10 cellular contexts compared by ENCODE assay signal in the genomic region with DNA sequence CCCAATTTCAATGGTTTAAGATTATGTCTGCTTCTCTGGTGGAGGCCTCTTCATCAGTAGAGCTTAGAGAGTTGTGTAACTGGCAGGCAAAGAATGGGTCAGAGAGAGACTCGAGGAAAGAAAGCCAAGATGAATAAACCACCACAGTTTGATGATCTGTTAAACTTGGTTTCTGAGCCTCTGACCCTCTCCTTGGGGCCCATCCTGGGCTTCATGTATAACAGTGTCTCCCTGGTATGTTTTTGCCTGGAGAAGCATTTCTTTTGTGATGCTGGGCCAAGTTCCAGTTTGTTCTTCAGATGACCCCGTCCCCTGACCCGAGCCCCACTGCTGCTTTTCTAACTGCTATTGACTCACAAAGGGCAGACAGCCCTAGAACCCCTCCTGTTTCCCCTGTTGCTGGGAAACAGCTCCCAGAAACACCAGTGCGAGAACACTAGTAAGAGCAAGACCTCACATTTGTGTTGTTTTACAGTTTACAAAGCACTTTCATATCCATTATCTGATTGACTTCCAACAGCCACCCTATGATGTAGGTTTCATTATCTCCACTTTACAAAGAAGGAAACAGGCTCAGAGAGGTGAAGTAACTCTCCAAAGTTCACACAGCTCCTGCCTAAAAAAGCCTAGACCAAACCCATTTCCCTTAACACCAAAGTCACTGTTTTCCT. TPM values are rescaled to one million over a fixed set of nuclear protein-coding genes. Genes with fewer than 3 reads are reported as not detected.
DNase-seq lines count a peak whose midpoint lies in the region; ATAC-seq, FAIRE-seq and TF ChIP-seq lines count a peak whose summit lies in the region.
"Had no signal": no experiment of that assay in that cellular context is flagged by ENCODE, and none has a peak within 500 bp of the region (broad histone marks: within the 10 kb centered on the region; RNA-seq: fewer than 3 reads in every experiment).

No MANE protein-coding gene starts in this region.

- peak overlapping the region; percentile 93 to 100 (median 97) for H3K27ac Mint-ChIP-seq in naive thymus-derived CD4-positive, alpha-beta T cell

- H3K9me3 Mint-ChIP-seq in naive thymus-derived CD4-positive, alpha-beta T cell = peaks cover 0 to 3% (median 0%) of the 10 kb centered on the region in 11 donors

- no peak for TF ChIP-seq EP300 in K562 (IDR thresholded peaks at IDR 0.05; ENCODE audit: low read length)

- peaks cover 67 to 94% (median 87%) of the 10 kb centered on the region in 7 donors for H3K4me1 Mint-ChIP-seq in naive thymus-derived CD4-positive, alpha-beta T cell

- H3K4me3 ChIP-seq in K562 (no peak overlapping the region), vagina (no peak overlapping the region)
- peak overlapping the region; percentile 17 for H3K4me3 ChIP-seq in naive thymus-derived CD4-positive, alpha-beta T cell (ENCODE audit: low read length)

- 48% methylated on average over 4 of the region's 4 CpGs for WGBS in K562 (ENCODE audit: insufficient coverage, low coverage, missing lambda C conversion rate)

- peak overlapping the region; percentile 5; the same call in 1 of the 2 replicates for H3K4me2 ChIP-seq in K562 (ENCODE audit: insufficient read depth, low read length)

- no peak for TF ChIP-seq RAD21 in K562 (CRISPR knock-in tag; conservative IDR thresholded peaks at IDR 0.05 in 1 of 2, IDR thresholded peaks at IDR 0.05 in 1 of 2)

- FAIRE-seq in K562 (lab: Jason Lieb, UNC) = peak; percentile 29
- FAIRE-seq: colon had no signal

- H4K20me1 ChIP-seq in K562 (replicated peaks; ENCODE audit: control insufficient read depth, insufficient read depth, low read length) = no peaks in the 10 kb centered on the region

- TF ChIP-seq POLR2A in K562 (conservative IDR thresholded peaks at IDR 0.05) = no peak
- TF ChIP-seq POLR2A in vagina (IDR thresholded peaks at IDR 0.05) = no peak

- ATAC-seq in left cardiac atrium (peak; percentile 27 to 50), K562 (peak; percentile 7), SK-N-SH treated with all-trans-retinoic acid at 6 μM for 48 hours (no peak)
- peak; percentile 64 for ATAC-seq in naive thymus-derived CD4-positive, alpha-beta T cell

- no TSS peak for BruUV-seq in K562 (replicated peaks; lab: Mats Ljungman, UMichigan)

- peaks cover 26 to 95% (median 76%) of the 10 kb centered on the region in 5 donors for H3K36me3 Mint-ChIP-seq in naive thymus-derived CD4-positive, alpha-beta T cell

- CTCF ChIA-PET in K562 (lab: Yijun Ruan, JAX; ENCODE audit: low intra/inter-chr PET ratio) = no interaction called here
- CTCF ChIA-PET in naive thymus-derived CD4-positive, alpha-beta T cell (lab: Charles Lee) = interaction anchor here (0.9 to 5.5 kb wide), 9 partner anchors 10 to 243 kb away, joined by 3 to 51 read pairs (median 4); a partner anchor contains a TSS

- H3K9me3 ChIP-seq in K562 (replicated peaks; ENCODE audit: control insufficient read depth, insufficient read depth, low read depth, low read length) (no peaks in the 10 kb centered on the region), vagina (no peaks in the 10 kb centered on the region)
- H3K9me3 ChIP-seq in naive thymus-derived CD4-positive, alpha-beta T cell (ENCODE audit: control insufficient read depth in 2 of 3, low read length in 3 of 3) = no peaks in the 10 kb centered on the region

- no peaks in the 10 kb centered on the region for H3K36me3 ChIP-seq in K562 (ENCODE audit: control insufficient read depth, insufficient read depth, low read length)
- H3K36me3 ChIP-seq in naive thymus-derived CD4-positive, alpha-beta T cell (ENCODE audit: control insufficient read depth in 2 of 3, insufficient read depth in 3 of 3, low read length in 3 of 3) = peaks cover 47 to 63% (median 58%) of the 10 kb centered on the region in 3 experiments
- H3K36me3 ChIP-seq in vagina = no peaks in the 10 kb centered on the region

- H3K9me1 ChIP-seq in K562 (ENCODE audit: control insufficient read depth, insufficient read depth, low read length) = no peaks in the 10 kb centered on the region

- POLR2A ChIA-PET in K562 (lab: Yijun Ruan, JAX) = interaction anchor here (0.5 to 1.2 kb wide), 3 partner anchors 9 to 1587 kb away, joined by 3 to 6 read pairs (median 4); a partner anchor contains a TSS
- POLR2A ChIA-PET in naive thymus-derived CD4-positive, alpha-beta T cell (lab: Charles Lee) = interaction anchor here (0.6 to 13.4 kb wide), 15 partner anchors 9 to 238 kb away, joined by 3 to 367 read pairs (median 5); a partner anchor contains a TSS

- peaks cover 21 to 29% of the 10 kb centered on the region in 2 experiments for H3K4me1 ChIP-seq in K562 (replicated peaks in 1 of 2; ENCODE audit: control insufficient read depth in 2 of 2, insufficient read depth in 2 of 2, low read length in 2 of 2)
- peaks cover 88 to 93% of the 10 kb centered on the region in 2 donors for H3K4me1 ChIP-seq in naive thymus-derived CD4-positive, alpha-beta T cell (ENCODE audit: control insufficient read depth in 2 of 2, insufficient read depth in 2 of 2, low read length in 2 of 2)
- peaks cover 22% of the 10 kb centered on the region for H3K4me1 ChIP-seq in vagina

- peak overlapping the region; percentile 79 to 99 (median 85) for H3K4me3 Mint-ChIP-seq in naive thymus-derived CD4-positive, alpha-beta T cell

- in situ Hi-C loops in K562 (cut with MboI) = no loop called here

- intact Hi-C loops in left cardiac atrium (cut with DNase I) = no loop called here
- intact Hi-C loops in cardiac septum (cut with DNase I) = no loop called here
- intact Hi-C loops in K562 (cut with micrococcal nuclease) = loop anchor here (5.0 kb wide), 1 partner anchor 119 kb away; no protein-coding TSS in a partner anchor
- intact Hi-C loops in naive thymus-derived CD4-positive, alpha-beta T cell (cut with micrococcal nuclease) = loop anchor here (1.0 to 10.0 kb wide), 6 partner anchors 25 to 898 kb away; a partner anchor contains a TSS
- intact Hi-C loops in vagina (cut with DNase I) = no loop called here

- TF ChIP-seq CTCF in K562 (IDR thresholded peaks at IDR 0.05 in 2 of 3, conservative IDR thresholded peaks at IDR 0.05 in 1 of 3; ENCODE audit: insufficient read depth in 2 of 3, low read depth in 1 of 3, low read length in 3 of 3) (no peak), vagina (IDR thresholded peaks at IDR 0.05) (no peak)

- H3K79me2 ChIP-seq in K562 (ENCODE audit: control insufficient read depth, insufficient read depth, low read length) = no peaks in the 10 kb centered on the region

- H3K27ac ChIP-seq in K562 (ENCODE audit: extremely low read depth, low read depth, low read length) = peak overlapping the region; percentile 14; the same call in 1 of the 3 replicates
- peak overlapping the region; percentile 89 for H3K27ac ChIP-seq in naive thymus-derived CD4-positive, alpha-beta T cell (ENCODE audit: low read depth, low read length)
- peak overlapping the region; percentile 29 for H3K27ac ChIP-seq in vagina

- H3K27me3 Mint-ChIP-seq in naive thymus-derived CD4-positive, alpha-beta T cell = no peaks in the 10 kb centered on the region

- H2AFZ ChIP-seq in K562 (ENCODE audit: low read depth, low read length) = peak overlapping the region; percentile 70

- H3K27me3 ChIP-seq in K562 (ENCODE audit: control insufficient read depth in 2 of 2, insufficient read depth in 2 of 2, low read length in 2 of 2) (no peaks in the 10 kb centered on the region), vagina (no peaks in the 10 kb centered on the region)
- no peaks in the 10 kb centered on the region for H3K27me3 ChIP-seq in naive thymus-derived CD4-positive, alpha-beta T cell (ENCODE audit: control insufficient read depth in 2 of 2, insufficient read depth in 2 of 2, low read length in 2 of 2)

- H3K9ac ChIP-seq in K562 (ENCODE audit: insufficient read depth in 1 of 2, low read depth in 2 of 2, low read length in 2 of 2) = peak overlapping the region; percentile 14 to 45; a peak in 2 of 4 replicates

- no peak for DNase-seq in left cardiac atrium
- DNase-seq in cardiac septum (ENCODE audit: low spot score) = no peak
- peak in 2 of 4 experiments; percentile 27 for DNase-seq in K562 (ENCODE audit: extremely low read depth in 1 of 4, low spot score in 3 of 4)
- DNase-seq in naive thymus-derived CD4-positive, alpha-beta T cell = peak in 8 of 9 donors; percentile 45 to 72 (median 58)
- no peak for DNase-seq in vagina (ENCODE audit: extremely low spot score in 2 of 2)
- no peak for DNase-seq in KG1 (lab: John Stamatoyannopoulos, UW)
- DNase-seq in GM19238 (ENCODE audit: insufficient read length, low spot score) = no peak

TF ChIP-seq in K562, 482 proteins besides CTCF, POLR2A, EP300 and RAD21 (continues in another document):
- TF ChIP-seq GABPA (tag; conservative IDR thresholded peaks at IDR 0.05; ENCODE audit: low read depth) (peak; percentile 9; the same call in 1 of the 2 replicates), BCOR (IDR thresholded peaks at IDR 0.05) (peak; percentile 97)

TF ChIP-seq in SK-N-SH treated with all-trans-retinoic acid at 6 μM for 48 hours, 23 proteins besides CTCF, POLR2A, EP300 and RAD21 (continues in another document):
- TF ChIP-seq CSDC2 (CRISPR knock-in tag; IDR thresholded peaks at IDR 0.05) = no peak
- TF ChIP-seq SNAI2 (CRISPR knock-in tag; IDR thresholded peaks at IDR 0.05) = no peak
- no peak for TF ChIP-seq ZC3H10 (CRISPR knock-in tag; IDR thresholded peaks at IDR 0.05)

RNA-seq across cellular contexts. Expression of a gene that starts 9.0 kb away (rescaled TPM):
- total RNA-seq in left cardiac atrium (1 to 10 TPM; 1.4 to 3.5 TPM), cardiac septum (0.75 TPM), K562 (2014; rRNA removed) (not detected in 2 replicates), K562 (2014; rRNA removed; fragmentation: Illumina TruSeq; extraction: Trizol) (not detected in 2 replicates), K562 (2015; rRNA removed; fragmentation: Illumina TruSeq; extraction: Trizol) (not detected in 2 replicates), K562 (2021) (0.16 and 0.29 TPM in 2 replicates), vagina (8.3 TPM)
- total RNA-seq in K562 (2011; cell fraction: chromatin; rRNA removed; ENCODE audit: low replicate concordance) = not detected in 2 replicates
- not detected in 2 replicates for total RNA-seq in K562 (2011; cell fraction: nucleolus; rRNA removed)
- not detected in 2 replicates for total RNA-seq in K562 (2011; cell fraction: nucleoplasm; rRNA removed)
- polyA plus RNA-seq in K562 (2011; rRNA removed) (not detected in 2 replicates), K562 (2014; fragmentation: Illumina TruSeq; extraction: Trizol) (0.07 TPM in 1 of 2 replicates, not detected in the other), K562 (2014; fragmentation: Nextera tagmentation; extraction: Ambion mirVana) (not detected), K562 (2014; rRNA removed) (not detected in 2 replicates)
- polyA plus RNA-seq in K562 (2011; cell fraction: cytosol; rRNA removed) = not detected in 2 replicates
- polyA plus RNA-seq in K562 (2011; cell fraction: nucleus; rRNA removed) = not detected in 2 replicates
- 0.06 TPM in 1 of 2 replicates, not detected in the other for polyA plus RNA-seq in K562 (2012)
- polyA minus RNA-seq in K562 (2011; rRNA and poly(A)+ RNA removed) = not detected in 2 replicates
- polyA minus RNA-seq in K562 (2011; cell fraction: cytosol; rRNA and poly(A)+ RNA removed) = not detected in 2 replicates
- polyA minus RNA-seq in K562 (2011; cell fraction: nucleus; rRNA and poly(A)+ RNA removed) = not detected in 2 replicates
- 100 to 1,000 TPM; 105 to 307 (median 174) TPM for total RNA-seq in naive thymus-derived CD4-positive, alpha-beta T cell
- polyA plus RNA-seq in naive thymus-derived CD4-positive, alpha-beta T cell = 100 to 1,000 TPM; 195 to 217 TPM
- total RNA-seq: M059J had no signal

Comparison
In these comparisons a context has a peak if more than half of its experiments do, and no peak if none do; other contexts are left out.
1. DNase-seq: peak in naive thymus-derived CD4-positive, alpha-beta T cell (8 of 9); none in left cardiac atrium (single experiment), cardiac septum (single experiment), vagina (0 of 2), KG1 (single experiment) and GM19238 (single experiment).
2. H3K27ac ChIP-seq: peak in every context shown above with its lines; median percentile 89 in naive thymus-derived CD4-positive, alpha-beta T cell; 29 in vagina; 14 in K562.
3. RNA of a gene that starts 9.0 kb away (total RNA-seq): 105 to 307 TPM in naive thymus-derived CD4-positive, alpha-beta T cell; 8.3 TPM in vagina (single experiment), 1.4 to 3.5 TPM in left cardiac atrium, 0.75 TPM in cardiac septum (single experiment) and 0.16 to 0.29 TPM in K562; every median in the first group is over 10 times any median in the second.
4. intact Hi-C loops: an anchor here in K562 (5.0 kb wide) and naive thymus-derived CD4-positive, alpha-beta T cell (1.0 to 10.0 kb wide); none called in left cardiac atrium, cardiac septum and vagina.